Comparison of ENCODE assay signal across 9 cellular contexts in the genomic region with DNA sequence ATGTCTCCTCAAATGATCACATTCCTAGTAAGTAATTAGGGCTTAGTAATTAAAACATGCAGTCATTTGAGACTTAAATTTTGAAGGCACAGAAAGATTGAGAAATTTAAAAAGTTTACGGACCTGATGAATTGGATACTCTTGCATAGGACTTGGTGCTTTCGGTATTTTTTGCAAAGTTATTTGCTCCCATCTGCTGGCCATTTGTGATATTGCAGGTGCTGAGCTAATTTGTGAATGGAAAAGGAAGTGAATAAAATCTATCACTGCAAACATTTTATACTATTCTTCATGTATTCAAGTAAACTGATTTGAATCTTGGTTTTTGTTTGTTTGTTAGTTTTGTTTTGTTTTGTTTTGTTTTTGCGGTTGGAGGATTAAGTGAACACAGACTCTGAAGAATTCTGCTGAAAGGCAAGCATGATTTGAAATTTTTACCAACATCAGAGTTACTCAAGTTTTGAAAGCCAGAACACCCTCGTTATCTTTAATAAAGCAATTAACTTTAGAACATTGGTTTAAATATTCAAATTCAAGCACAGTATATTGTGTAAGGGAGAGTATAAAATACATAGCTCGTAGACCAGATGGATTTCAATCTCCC.
DNase-seq lines count a peak whose midpoint lies in the region; ATAC-seq and TF ChIP-seq lines count a peak whose summit lies in the region.
"Had no signal": no experiment of that assay in that cellular context is flagged by ENCODE, and none has a peak within 500 bp of the region (broad histone marks: within the 10 kb centered on the region; RNA-seq: fewer than 3 reads in every experiment).

No MANE protein-coding gene starts in this region.

- H3K4me3 Mint-ChIP-seq in CD8-positive, alpha-beta T cell = no peak overlapping the region
- no peak overlapping the region for H3K4me3 Mint-ChIP-seq in activated naive CD4-positive, alpha-beta T cell treated with anti-CD3 and anti-CD28 coated beads, Interleukin-2, amount 10 ng/mL, durations not matched to agents 7 days and 5 days
- H3K4me3 Mint-ChIP-seq: stimulated activated naive CD8-positive, alpha-beta T cell treated with anti-CD3 and anti-CD28 coated beads, Interleukin-15, Interleukin-2, amounts not matched to agents 100 ng/mL and 50 ng/mL, for 24 hours had no signal

- H3K9ac ChIP-seq in NT2/D1 (ENCODE audit: insufficient read length, low read depth) = no peak overlapping the region

- POLR2A ChIA-PET in CD8-positive, alpha-beta T cell (lab: Charles Lee) = no interaction called here

- no peak overlapping the region for H3K27ac ChIP-seq in CD8-positive, alpha-beta T cell (ENCODE audit: low read depth, low read length)

- H3K9me3 Mint-ChIP-seq in CD8-positive, alpha-beta T cell = no peaks in the 10 kb centered on the region
- no peaks in the 10 kb centered on the region for H3K9me3 Mint-ChIP-seq in activated naive CD4-positive, alpha-beta T cell treated with anti-CD3 and anti-CD28 coated beads, Interleukin-2, amount 10 ng/mL, durations not matched to agents 7 days and 5 days
- H3K9me3 Mint-ChIP-seq: stimulated activated naive CD8-positive, alpha-beta T cell treated with anti-CD3 and anti-CD28 coated beads, Interleukin-15, Interleukin-2, amounts not matched to agents 100 ng/mL and 50 ng/mL, for 24 hours had no signal

- no peaks in the 10 kb centered on the region for H3K36me3 ChIP-seq in CD8-positive, alpha-beta T cell (ENCODE audit: insufficient read depth, low read length)
- no peaks in the 10 kb centered on the region for H3K36me3 ChIP-seq in NT2/D1 (ENCODE audit: insufficient read depth, insufficient read length, low read length)

- intact Hi-C loops in CD8-positive, alpha-beta T cell (cut with DNase I, micrococcal nuclease) = no loop called here
- intact Hi-C loops in sciatic nerve (cut with DNase I) = no loop called here

- peaks cover 9% of the 10 kb centered on the region for H3K27me3 Mint-ChIP-seq in CD8-positive, alpha-beta T cell (ENCODE audit: low read depth)
- peaks cover 4% of the 10 kb centered on the region for H3K27me3 Mint-ChIP-seq in activated naive CD4-positive, alpha-beta T cell treated with anti-CD3 and anti-CD28 coated beads, Interleukin-2, amount 10 ng/mL, durations not matched to agents 7 days and 5 days

- H3K4me1 Mint-ChIP-seq in CD8-positive, alpha-beta T cell (ENCODE audit: low read depth) = peaks cover 6% of the 10 kb centered on the region
- no peaks in the 10 kb centered on the region for H3K4me1 Mint-ChIP-seq in activated naive CD4-positive, alpha-beta T cell treated with anti-CD3 and anti-CD28 coated beads, Interleukin-2, amount 10 ng/mL, durations not matched to agents 7 days and 5 days

- no peak overlapping the region for H3K27ac Mint-ChIP-seq in CD8-positive, alpha-beta T cell
- H3K27ac Mint-ChIP-seq in activated naive CD4-positive, alpha-beta T cell treated with anti-CD3 and anti-CD28 coated beads, Interleukin-2, amount 10 ng/mL, durations not matched to agents 7 days and 5 days = no peak overlapping the region
- H3K27ac Mint-ChIP-seq: stimulated activated naive CD8-positive, alpha-beta T cell treated with anti-CD3 and anti-CD28 coated beads, Interleukin-15, Interleukin-2, amounts not matched to agents 100 ng/mL and 50 ng/mL, for 24 hours had no signal

- peaks cover 3% of the 10 kb centered on the region for H3K4me1 ChIP-seq in CD8-positive, alpha-beta T cell (ENCODE audit: insufficient read depth, low read length)
- H3K4me1 ChIP-seq in NT2/D1 (ENCODE audit: insufficient read depth, insufficient read length) = no peaks in the 10 kb centered on the region

- no peak for ATAC-seq in CD8-positive, alpha-beta T cell
- no peak for ATAC-seq in sciatic nerve
- ATAC-seq in GM21515 (IDR thresholded peaks at IDR 0.05; ENCODE audit: unreplicated experiment) = no peak
- no peak for ATAC-seq in HG03159 (IDR thresholded peaks at IDR 0.05; ENCODE audit: unreplicated experiment)

- H3K4me3 ChIP-seq in CD8-positive, alpha-beta T cell (ENCODE audit: low read depth, low read length) = no peak overlapping the region
- no peak overlapping the region for H3K4me3 ChIP-seq in NT2/D1 (ENCODE audit: insufficient read length, low read depth)

- CTCF ChIA-PET in CD8-positive, alpha-beta T cell (lab: Charles Lee) = interaction anchor here (0.8 to 1.2 kb wide), 5 partner anchors 12 to 1404 kb away, joined by 3 to 4 read pairs (median 3); no protein-coding TSS in a partner anchor
- CTCF ChIA-PET in activated naive CD4-positive, alpha-beta T cell treated with anti-CD3 and anti-CD28 coated beads, Interleukin-2, amount 10 ng/mL, durations not matched to agents 7 days and 5 days (lab: Charles Lee) = interaction anchor here (1.1 to 2.0 kb wide), 5 partner anchors 11 to 1403 kb away, joined by 3 to 10 read pairs (median 4); no protein-coding TSS in a partner anchor

- no peaks in the 10 kb centered on the region for H3K9me3 ChIP-seq in CD8-positive, alpha-beta T cell (ENCODE audit: low read length)
- H3K9me3 ChIP-seq in NT2/D1 (ENCODE audit: insufficient read depth, low read length) = no peaks in the 10 kb centered on the region

- no peaks in the 10 kb centered on the region for H3K36me3 Mint-ChIP-seq in CD8-positive, alpha-beta T cell
- H3K36me3 Mint-ChIP-seq in activated naive CD4-positive, alpha-beta T cell treated with anti-CD3 and anti-CD28 coated beads, Interleukin-2, amount 10 ng/mL, durations not matched to agents 7 days and 5 days = no peaks in the 10 kb centered on the region

- TF ChIP-seq CTCF in CD8-positive, alpha-beta T cell (IDR thresholded peaks at IDR 0.05) = peak; percentile 77

- DNase-seq in CD8-positive, alpha-beta T cell = peak in 6 of 7 experiments; percentile 2 to 50 (median 20)
- DNase-seq in HCEC 1CT = peak; percentile 4
- DNase-seq in NT2/D1 (ENCODE audit: low read depth, low spot score) = peak; percentile 49
- peak; percentile 61 for DNase-seq in activated naive CD4-positive, alpha-beta T cell treated with anti-CD3 and anti-CD28 coated beads, Interleukin-2, amount 10 ng/mL, durations not matched to agents 7 days and 5 days
- peak; percentile 11 for DNase-seq in hepatic stellate cell (ENCODE audit: low spot score)
- peak; percentile 72 for DNase-seq in sciatic nerve (ENCODE audit: low spot score)

- H3K27me3 ChIP-seq in CD8-positive, alpha-beta T cell (ENCODE audit: insufficient read depth, low read length) = no peaks in the 10 kb centered on the region
- no peaks in the 10 kb centered on the region for H3K27me3 ChIP-seq in NT2/D1 (ENCODE audit: insufficient read depth, insufficient read length)

Comparison
In these comparisons a context has a peak if more than half of its experiments do, and no peak if none do; other contexts are left out.
1. DNase-seq: peak in every context shown above with its lines; median percentile 72 in sciatic nerve; 61 in activated naive CD4-positive, alpha-beta T cell treated with anti-CD3 and anti-CD28 coated beads, Interleukin-2, amount 10 ng/mL, durations not matched to agents 7 days and 5 days; 49 in NT2/D1; 20 in CD8-positive, alpha-beta T cell; 11 in hepatic stellate cell; 4 in HCEC 1CT.